In the genomic region with DNA sequence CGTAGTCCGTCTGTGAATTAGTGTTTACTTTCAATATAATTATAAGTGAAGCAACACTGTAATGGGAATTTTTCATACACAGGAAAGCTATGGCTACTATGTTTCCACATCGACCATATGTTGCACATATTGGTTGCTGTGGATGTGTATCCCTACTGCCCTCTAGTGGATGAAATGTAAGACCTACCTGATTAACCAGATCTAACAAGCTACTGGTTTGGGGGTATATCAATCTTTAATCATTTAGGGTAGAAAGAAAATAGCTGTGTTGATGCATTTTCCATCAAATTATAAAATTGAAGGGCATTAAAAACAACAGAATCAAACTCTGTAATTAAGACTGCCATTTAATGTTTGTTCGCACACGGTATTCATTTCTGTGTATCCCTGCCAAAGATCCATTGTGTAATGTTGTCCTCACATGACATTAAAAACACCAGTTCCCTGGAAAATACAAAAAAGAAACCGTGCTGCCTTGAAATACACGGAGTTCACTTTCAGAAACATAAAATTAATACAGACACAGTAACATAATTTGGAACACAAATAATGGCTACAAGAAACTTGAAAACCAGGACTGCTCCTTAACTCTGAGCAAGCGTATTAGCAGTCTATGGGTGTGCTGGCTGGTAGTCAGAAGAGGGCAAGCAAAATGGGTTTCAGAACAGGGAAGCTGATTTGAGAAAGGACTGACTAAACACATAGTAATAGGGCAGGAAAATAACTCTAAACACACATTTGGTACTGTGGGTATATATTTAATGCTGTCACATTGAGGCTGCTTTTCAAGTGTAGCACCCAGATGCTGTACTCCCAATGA, we compare ENCODE assay signal across 8 cellular contexts.
DNase-seq lines count a peak whose midpoint lies in the region; ATAC-seq, FAIRE-seq and TF ChIP-seq lines count a peak whose summit lies in the region.

No MANE protein-coding gene starts in this region.

- CTCF ChIA-PET in activated naive CD4-positive, alpha-beta T cell treated with anti-CD3 and anti-CD28 coated beads for 36 hours (lab: Charles Lee): interaction anchor here (0.6 to 4.8 kb wide), 37 partner anchors 8 to 434 kb away, joined by 3 to 74 read pairs (median 4); partner anchors contain the start of gene TIGIT
- CTCF ChIA-PET in HepG2 (lab: Yijun Ruan, JAX; ENCODE audit: low intra/inter-chr PET ratio, low total read pairs): interaction anchor here (1.1 to 1.8 kb wide), 2 partner anchors 28 to 35 kb away, joined by 4 to 12 read pairs; no protein-coding TSS in a partner anchor

- no peak for DNase-seq in activated naive CD4-positive, alpha-beta T cell treated with anti-CD3 and anti-CD28 coated beads for 36 hours
- DNase-seq in activated naive CD4-positive, alpha-beta T cell (lab: John Stamatoyannopoulos, UW): no peak
- peak; percentile 59 for DNase-seq in Jurkat, Clone E6-1 (ENCODE audit: low read depth, low spot score)
- DNase-seq in chondrocyte (ENCODE audit: low spot score): no peak
- DNase-seq in HepG2 (ENCODE audit: low spot score): peak; percentile 73
- DNase-seq in thoracic aorta (ENCODE audit: low spot score): no peak

- ATAC-seq in GM21825 (IDR thresholded peaks at IDR 0.05; ENCODE audit: unreplicated experiment) (peak; percentile 62), HepG2 (peak; percentile 94), thoracic aorta (ENCODE audit: insufficient number of reproducible peaks, low FRiP score, low read depth) (peak; percentile 71)

- no peak for TF ChIP-seq POLR2A in HepG2 (IDR thresholded peaks at IDR 0.05; ENCODE audit: insufficient read depth in 1 of 2, low read depth in 2 of 2, low read length in 2 of 2)

- intact Hi-C loops in activated naive CD4-positive, alpha-beta T cell treated with anti-CD3 and anti-CD28 coated beads for 36 hours (cut with micrococcal nuclease): loop anchor here (1.0 to 10.0 kb wide), 15 partner anchors 36 to 726 kb away; partner anchors contain the start of genes CCDC191, QTRT2, ZBTB20 and ZDHHC23
- intact Hi-C loops in HepG2 (cut with micrococcal nuclease; ENCODE audit: unreplicated experiment): loop anchor here (1.0 to 10.0 kb wide), 3 partner anchors 36 to 129 kb away; no protein-coding TSS in a partner anchor

- H3K4me2 ChIP-seq in OCI-LY3 (ENCODE audit: low read length) (peak overlapping the region; percentile 66), HepG2 (ENCODE audit: low read depth, low read length) (no peak overlapping the region)

- H3K9me3 ChIP-seq in OCI-LY3 (ENCODE audit: insufficient read depth, low read length) (no peaks in the 10 kb centered on the region), HepG2 (ENCODE audit: low read length) (no peaks in the 10 kb centered on the region), thoracic aorta (no peaks in the 10 kb centered on the region)

- H3K9ac ChIP-seq in OCI-LY3 (ENCODE audit: low read length) (peak overlapping the region; percentile 33; the same call in 1 of the 2 replicates), HepG2 (ENCODE audit: insufficient read depth, low read depth, low read length) (no peak overlapping the region)

- H3K4me1 ChIP-seq in OCI-LY3 (ENCODE audit: low read length) (peaks cover 23% of the 10 kb centered on the region), HepG2 (ENCODE audit: insufficient read depth, low read length) (no peaks in the 10 kb centered on the region), thoracic aorta (ENCODE audit: control insufficient read depth in 1 of 2, low read depth in 2 of 2) (peaks cover 4 to 21% of the 10 kb centered on the region in 2 donors)

- in situ Hi-C loops in HepG2 (cut with HindIII; ENCODE audit: extremely low pct_ligation_motif_present, low pct_unique_long_range_greater_than_20kb): no loop called here

- peak; percentile 88 for TF ChIP-seq CTCF in OCI-LY3 (IDR thresholded peaks at IDR 0.05; ENCODE audit: low read depth, low read length)
- peak; percentile 88 for TF ChIP-seq CTCF in chondrocyte (IDR thresholded peaks at IDR 0.05)
- TF ChIP-seq CTCF in HepG2 (CRISPR knock-in tag; IDR thresholded peaks at IDR 0.05): peak; percentile 75
- peak; percentile 87 for TF ChIP-seq CTCF in thoracic aorta (IDR thresholded peaks at IDR 0.05)

- 52% methylated on average over 8 of the region's 8 CpGs for WGBS in HepG2 (ENCODE audit: low lambda C conversion rate)

- H3K27me3 ChIP-seq in OCI-LY3 (ENCODE audit: low read depth, low read length) (peaks cover 15% of the 10 kb centered on the region), HepG2 (ENCODE audit: control insufficient read depth in 1 of 2, insufficient read depth in 2 of 2, low read length in 2 of 2) (no peaks in the 10 kb centered on the region), thoracic aorta (replicated peaks; ENCODE audit: insufficient read depth) (no peaks in the 10 kb centered on the region)

- H3K4me3 Mint-ChIP-seq in activated naive CD4-positive, alpha-beta T cell treated with anti-CD3 and anti-CD28 coated beads for 36 hours: peak overlapping the region; percentile 36
- no peak overlapping the region for H3K4me3 Mint-ChIP-seq in chondrocyte (ENCODE audit: unreplicated experiment)

- no peak for TF ChIP-seq EP300 in HepG2 (IDR thresholded peaks at IDR 0.05; ENCODE audit: low read depth in 2 of 2, low read length in 2 of 2)
- no peak for TF ChIP-seq EP300 in HepG2 (CRISPR knock-in tag; IDR thresholded peaks at IDR 0.05; ENCODE audit: borderline replicate concordance)

- POLR2A ChIA-PET in HepG2 (lab: Yijun Ruan, JAX): no interaction called here

- H2AFZ ChIP-seq in OCI-LY3 (ENCODE audit: low read depth, low read length) (no peak overlapping the region), HepG2 (ENCODE audit: low read length) (no peak overlapping the region)

- H3K27ac ChIP-seq in OCI-LY3 (ENCODE audit: low read length): peak overlapping the region; percentile 34; the same call in 1 of the 2 replicates
- no peak overlapping the region for H3K27ac ChIP-seq in HepG2 (ENCODE audit: extremely low read length, insufficient read depth, low read length)
- peak overlapping the region; percentile 13 to 33 for H3K27ac ChIP-seq in thoracic aorta

- peak overlapping the region; percentile 56 for H3K27ac Mint-ChIP-seq in activated naive CD4-positive, alpha-beta T cell treated with anti-CD3 and anti-CD28 coated beads for 36 hours
- no peak overlapping the region for H3K27ac Mint-ChIP-seq in chondrocyte (ENCODE audit: unreplicated experiment)

- H3K4me3 ChIP-seq in Jurkat, Clone E6-1 (ENCODE audit: low read length): no peak overlapping the region
- H3K4me3 ChIP-seq in OCI-LY3 (ENCODE audit: low read length) (peak overlapping the region; percentile 43), HepG2 (replicated peaks in 1 of 3; ENCODE audit: insufficient read depth in 1 of 3, low read depth in 2 of 3, low read length in 3 of 3) (no peak overlapping the region), thoracic aorta (peak overlapping the region; percentile 49)

- no peaks in the 10 kb centered on the region for H3K79me2 ChIP-seq in OCI-LY3 (ENCODE audit: low read length)
- H3K79me2 ChIP-seq in HepG2 (ENCODE audit: insufficient read depth, low read length): no peaks in the 10 kb centered on the region

- no peaks in the 10 kb centered on the region for H3K36me3 ChIP-seq in OCI-LY3 (replicated peaks; ENCODE audit: low read depth, low read length)
- H3K36me3 ChIP-seq in HepG2 (replicated peaks in 1 of 2; ENCODE audit: control insufficient read depth in 1 of 2, insufficient read depth in 2 of 2, low read length in 2 of 2): no peaks in the 10 kb centered on the region
- no peaks in the 10 kb centered on the region for H3K36me3 ChIP-seq in thoracic aorta

- H3K27me3 Mint-ChIP-seq in activated naive CD4-positive, alpha-beta T cell treated with anti-CD3 and anti-CD28 coated beads for 36 hours (ENCODE audit: low read depth): no peaks in the 10 kb centered on the region
- H3K27me3 Mint-ChIP-seq in chondrocyte (ENCODE audit: low read depth): no peaks in the 10 kb centered on the region

- no peak for TF ChIP-seq RAD21 in HepG2 (CRISPR knock-in tag; IDR thresholded peaks at IDR 0.05)

- peak; percentile 85 for FAIRE-seq in HepG2 (lab: Jason Lieb, UNC)

- no peaks in the 10 kb centered on the region for H3K9me3 Mint-ChIP-seq in activated naive CD4-positive, alpha-beta T cell treated with anti-CD3 and anti-CD28 coated beads for 36 hours
- H3K9me3 Mint-ChIP-seq in chondrocyte (ENCODE audit: low read depth): no peaks in the 10 kb centered on the region

- H4K20me1 ChIP-seq in OCI-LY3 (ENCODE audit: insufficient read depth, low read length) (no peaks in the 10 kb centered on the region), HepG2 (ENCODE audit: insufficient read depth, low read length) (0 out of 2 replicates have a peak, but pooled peaks cover 6% of the 10 kb centered on the region)

- H3K4me1 Mint-ChIP-seq in activated naive CD4-positive, alpha-beta T cell treated with anti-CD3 and anti-CD28 coated beads for 36 hours (ENCODE audit: low read depth): peaks cover 32% of the 10 kb centered on the region
- peaks cover 6% of the 10 kb centered on the region for H3K4me1 Mint-ChIP-seq in chondrocyte (ENCODE audit: low read depth)

- BruUV-seq in HepG2 (replicated peaks; lab: Mats Ljungman, UMichigan): no TSS peak

- no peaks in the 10 kb centered on the region for H3K36me3 Mint-ChIP-seq in activated naive CD4-positive, alpha-beta T cell treated with anti-CD3 and anti-CD28 coated beads for 36 hours (ENCODE audit: low read depth)
- H3K36me3 Mint-ChIP-seq in chondrocyte (ENCODE audit: low read depth): no peaks in the 10 kb centered on the region

TF ChIP-seq in HepG2, 621 proteins besides CTCF, POLR2A, EP300 and RAD21 (continues in another document):
- TF ChIP-seq SATB2 (CRISPR knock-in tag; IDR thresholded peaks at IDR 0.05): no peak
- peak; percentile 69 for TF ChIP-seq SMC3 (IDR thresholded peaks at IDR 0.05; ENCODE audit: low read length)
- TF ChIP-seq CEBPB (IDR thresholded peaks at IDR 0.05; ENCODE audit: borderline replicate concordance, low read depth, low read length): peak; percentile 76; the same call in 1 of the 2 replicates
- peak; percentile 19; the same call in 1 of the 2 replicates for TF ChIP-seq MIXL1 (CRISPR knock-in tag; IDR thresholded peaks at IDR 0.05)
- no peak for TF ChIP-seq ZNF296 (CRISPR knock-in tag; conservative IDR thresholded peaks at IDR 0.05)
- TF ChIP-seq CEBPG (CRISPR knock-in tag; IDR thresholded peaks at IDR 0.05): peak; percentile 43
- no peak for TF ChIP-seq MAFF (IDR thresholded peaks at IDR 0.05; ENCODE audit: low read depth, low read length)
- TF ChIP-seq STAG1 (CRISPR knock-in tag; IDR thresholded peaks at IDR 0.05): peak; percentile 61
- peak; percentile 99 for TF ChIP-seq TEAD3 (CRISPR knock-in tag; optimal IDR thresholded peaks at IDR 0.05; ENCODE audit: borderline replicate concordance)
- TF ChIP-seq TAF15 (IDR thresholded peaks at IDR 0.05; ENCODE audit: low read depth, low read length, poor library complexity, severe bottlenecking): no peak
- no peak for TF ChIP-seq RBFOX2 (IDR thresholded peaks at IDR 0.05; ENCODE audit: low read depth, low read length)

Comparison
In these comparisons a context has a peak if more than half of its experiments do, and no peak if none do; other contexts are left out.
1. DNase-seq: peak in Jurkat, Clone E6-1 (single experiment) and HepG2 (single experiment); none in activated naive CD4-positive, alpha-beta T cell treated with anti-CD3 and anti-CD28 coated beads for 36 hours (single experiment), activated naive CD4-positive, alpha-beta T cell (0 of 4), chondrocyte (single experiment) and thoracic aorta (single experiment).
2. H3K4me3 ChIP-seq: peak in OCI-LY3 (single experiment) and thoracic aorta (single experiment); none in Jurkat, Clone E6-1 (single experiment) and HepG2 (0 of 3).
3. Peak in every context shown above with its lines, with median percentiles within 50 percentile points of each other: ATAC-seq and CTCF ChIP-seq.